In the genomic region with DNA sequence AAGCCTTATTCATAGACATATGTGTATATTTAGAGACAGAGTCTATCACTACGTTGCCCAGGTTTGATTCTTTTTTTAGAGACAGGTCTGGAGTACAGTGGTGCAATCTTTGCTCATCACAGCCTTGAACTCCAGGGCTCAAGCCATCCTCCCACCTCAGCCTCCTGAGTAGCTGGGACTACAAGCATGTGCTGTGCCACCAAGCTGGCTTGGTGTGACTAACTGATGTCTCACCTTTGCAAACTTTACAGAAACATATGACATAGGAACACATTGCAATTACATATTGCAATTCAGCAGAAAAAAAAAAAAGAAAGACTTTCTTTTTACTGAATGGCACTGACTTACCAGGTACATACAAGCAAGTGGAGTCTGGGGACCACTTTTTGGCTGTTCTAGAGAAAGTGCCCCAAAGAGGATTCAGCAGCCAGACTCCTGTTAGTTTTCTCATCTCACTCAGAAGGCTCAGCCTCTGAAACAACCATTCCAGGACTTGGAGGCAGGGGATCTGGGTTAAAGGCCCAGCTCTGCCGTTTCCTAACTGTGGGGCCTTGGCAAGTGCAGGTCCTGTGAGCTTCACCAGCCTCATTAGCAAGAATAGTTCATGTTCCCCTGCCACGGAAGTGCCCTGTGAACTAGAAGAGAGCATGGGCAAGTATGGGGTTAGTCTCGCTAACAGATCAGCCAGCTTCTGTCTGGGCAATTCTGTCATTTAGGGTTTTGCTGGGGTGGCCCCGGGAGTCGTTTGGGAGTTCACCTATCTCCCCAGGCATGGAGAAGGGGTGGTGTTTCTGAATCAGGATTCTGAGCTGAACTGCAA, we compare ENCODE assay signal across 9 cellular contexts. TPM values are rescaled to one million over a fixed set of nuclear protein-coding genes. Genes with fewer than 3 reads are reported as not detected.
A peak's percentile ranks its signal among the peaks of the same experiment; 100 is the strongest.
DNase-seq lines count a peak whose midpoint lies in the region; ATAC-seq and TF ChIP-seq lines count a peak whose summit lies in the region.
"Had no signal": no experiment of that assay in that cellular context is flagged by ENCODE, and none has a peak within 500 bp of the region (broad histone marks: within the 10 kb centered on the region; RNA-seq: fewer than 3 reads in every experiment).

No MANE protein-coding gene starts in this region.

- H4K20me1 ChIP-seq in mammary epithelial cell (ENCODE audit: insufficient read depth, low read length): no peaks in the 10 kb centered on the region

- no peaks in the 10 kb centered on the region for H3K36me3 ChIP-seq in mammary epithelial cell (ENCODE audit: insufficient read depth, low read length)
- H3K36me3 ChIP-seq in naive thymus-derived CD4-positive, alpha-beta T cell (ENCODE audit: control insufficient read depth in 2 of 3, insufficient read depth in 3 of 3, low read length in 3 of 3): no peaks in the 10 kb centered on the region

- no TSS peak for BruUV-seq in mammary epithelial cell (replicated peaks; lab: Mats Ljungman, UMichigan)

- in situ Hi-C loops in mammary epithelial cell (cut with MboI; ENCODE audit: low sequenced_read_pairs in 2 of 2): no loop called here

- peak overlapping the region; percentile 88 to 98 (median 94) for H3K27ac Mint-ChIP-seq in naive thymus-derived CD4-positive, alpha-beta T cell

- no peaks in the 10 kb centered on the region for H3K27me3 ChIP-seq in mammary epithelial cell (ENCODE audit: insufficient read depth, low read length)
- H3K27me3 ChIP-seq in naive thymus-derived CD4-positive, alpha-beta T cell (ENCODE audit: control insufficient read depth in 2 of 2, insufficient read depth in 2 of 2, low read length in 2 of 2): no peaks in the 10 kb centered on the region

- CTCF ChIA-PET in mammary epithelial cell (lab: Charles Lee; ENCODE audit: low non-redundant PET): interaction anchor here (0.6 to 1.0 kb wide), 3 partner anchors 31 to 353 kb away, joined by 3 read pairs; a partner anchor contains a TSS
- CTCF ChIA-PET in naive thymus-derived CD4-positive, alpha-beta T cell (lab: Charles Lee): interaction anchor here (0.6 to 2.1 kb wide), 14 partner anchors 11 to 746 kb away, joined by 3 to 19 read pairs (median 4); a partner anchor contains a TSS

- H3K4me1 Mint-ChIP-seq in naive thymus-derived CD4-positive, alpha-beta T cell: peaks cover 9 to 40% (median 29%) of the 10 kb centered on the region in 7 donors

- intact Hi-C loops in mammary epithelial cell (cut with micrococcal nuclease): loop anchor here (1.0 to 2.0 kb wide), 2 partner anchors 353 to 477 kb away; a partner anchor contains a TSS
- intact Hi-C loops in naive thymus-derived CD4-positive, alpha-beta T cell (cut with micrococcal nuclease): loop anchor here (1.0 to 5.0 kb wide), 9 partner anchors 76 to 756 kb away; a partner anchor contains a TSS

- no peaks in the 10 kb centered on the region for H3K79me2 ChIP-seq in mammary epithelial cell (ENCODE audit: insufficient read depth, low read length)

- TF ChIP-seq CTCF in AG09309 (IDR thresholded peaks at IDR 0.05; ENCODE audit: control insufficient read depth, insufficient read depth, low read depth, low read length, missing control alignments) (no peak), mammary epithelial cell (conservative IDR thresholded peaks at IDR 0.05 in 1 of 2, IDR thresholded peaks at IDR 0.05 in 1 of 2; ENCODE audit: extremely low read depth in 1 of 2, insufficient read depth in 1 of 2, low read depth in 1 of 2, low read length in 2 of 2) (no peak)

- H3K9me3 ChIP-seq in mammary epithelial cell (replicated peaks; ENCODE audit: insufficient read depth, low read length): no peaks in the 10 kb centered on the region
- no peaks in the 10 kb centered on the region for H3K9me3 ChIP-seq in naive thymus-derived CD4-positive, alpha-beta T cell (ENCODE audit: control insufficient read depth in 2 of 3, low read length in 3 of 3)

- H3K27ac ChIP-seq in mammary epithelial cell (ENCODE audit: insufficient read depth, low read depth, low read length): no peak overlapping the region
- peak overlapping the region; percentile 71 for H3K27ac ChIP-seq in naive thymus-derived CD4-positive, alpha-beta T cell (ENCODE audit: low read depth, low read length)

- peak overlapping the region; percentile 95 for H2AFZ ChIP-seq in mammary epithelial cell (ENCODE audit: low read depth, low read length)

- peak overlapping the region; percentile 83 for H3K4me2 ChIP-seq in mammary epithelial cell (ENCODE audit: insufficient read depth, low read depth, low read length)

- DNase-seq in AG09309 (ENCODE audit: low read depth) (no peak), mammary epithelial cell (no peak), amniotic stem cell (lab: John Stamatoyannopoulos, UW) (no peak), NCI-H2029 treated with DMSO at 0.1 percent for 48 hours (lab: John Stamatoyannopoulos, UW) (no peak), cerebellar nuclear complex (lab: John Stamatoyannopoulos, UW) (no peak)
- peak; percentile 21 for DNase-seq in Jurkat, Clone E6-1 (ENCODE audit: low read depth, low spot score)
- no peak for DNase-seq in naive thymus-derived CD4-positive, alpha-beta T cell

- POLR2A ChIA-PET in naive thymus-derived CD4-positive, alpha-beta T cell (lab: Charles Lee): interaction anchor here (0.7 to 3.6 kb wide), 18 partner anchors 11 to 1157 kb away, joined by 3 to 26 read pairs (median 4); a partner anchor contains a TSS

- peaks cover 22% of the 10 kb centered on the region for H3K4me1 ChIP-seq in mammary epithelial cell (ENCODE audit: insufficient read depth, low read length)
- H3K4me1 ChIP-seq in naive thymus-derived CD4-positive, alpha-beta T cell (ENCODE audit: control insufficient read depth in 2 of 2, insufficient read depth in 2 of 2, low read length in 2 of 2): peaks cover 15% of the 10 kb centered on the region in 2 donors

- peak overlapping the region; percentile 48 to 94 (median 80) for H3K4me3 Mint-ChIP-seq in naive thymus-derived CD4-positive, alpha-beta T cell

- H3K27me3 Mint-ChIP-seq in naive thymus-derived CD4-positive, alpha-beta T cell: peaks cover 0 to 2% (median 0%) of the 10 kb centered on the region in 5 donors

- no peak overlapping the region for H3K9ac ChIP-seq in mammary epithelial cell (ENCODE audit: insufficient read depth, low read length)

- peak; percentile 3 for ATAC-seq in naive thymus-derived CD4-positive, alpha-beta T cell
- no peak for ATAC-seq in HG03097 (IDR thresholded peaks at IDR 0.05; ENCODE audit: low FRiP score, unreplicated experiment)

- dilution Hi-C loops in mammary epithelial cell (cut with HindIII; ENCODE audit: low sequenced_read_pairs): loop anchor here (5.0 kb wide), 1 partner anchor 326 kb away; no protein-coding TSS in a partner anchor

- H3K36me3 Mint-ChIP-seq in naive thymus-derived CD4-positive, alpha-beta T cell: no peaks in the 10 kb centered on the region

- H3K9me3 Mint-ChIP-seq in naive thymus-derived CD4-positive, alpha-beta T cell: no peaks in the 10 kb centered on the region

- 32% methylated on average over 6 of the region's 6 CpGs for WGBS in mammary epithelial cell (ENCODE audit: low coverage, missing lambda C conversion rate)

- H3K4me3 ChIP-seq in AG09309 (ENCODE audit: control insufficient read depth, low read depth, low read length) (peak overlapping the region; percentile 41), mammary epithelial cell (replicated peaks in 1 of 3; ENCODE audit: insufficient read depth in 1 of 3, low read depth in 2 of 3, low read length in 3 of 3) (no peak overlapping the region)
- peak overlapping the region; percentile 64 for H3K4me3 ChIP-seq in Jurkat, Clone E6-1 (ENCODE audit: low read length)
- peak overlapping the region; percentile 68 for H3K4me3 ChIP-seq in naive thymus-derived CD4-positive, alpha-beta T cell (ENCODE audit: low read length)

RNA-seq across cellular contexts. Expression of a gene that starts 11.2 kb away (rescaled TPM):
- 0.15 TPM for polyA plus RNA-seq in Jurkat, Clone E6-1 (2012; ENCODE audit: insufficient read depth, insufficient read length)
- under 1 TPM in 1 of 2 donors, not detected in 1; 0.17 TPM for total RNA-seq in mammary epithelial cell
- polyA plus RNA-seq in mammary epithelial cell: not detected
- not detected for polyA minus RNA-seq in mammary epithelial cell
- 10 to 100 TPM in 1 of 5 experiments, 1 to 10 TPM in 1, under 1 TPM in 3; 0.51 to 40.3 (median 0.77) TPM for total RNA-seq in naive thymus-derived CD4-positive, alpha-beta T cell
- under 1 TPM; 0.03 to 0.06 TPM for polyA plus RNA-seq in naive thymus-derived CD4-positive, alpha-beta T cell
- total RNA-seq: pulmonary artery endothelial cell had no signal

Comparison
In these comparisons a context has a peak if more than half of its experiments do, and no peak if none do; other contexts are left out.
1. H3K4me3 ChIP-seq: peak in AG09309 (single experiment), Jurkat, Clone E6-1 (single experiment) and naive thymus-derived CD4-positive, alpha-beta T cell (single experiment); none in mammary epithelial cell (0 of 3).